In genomic region chr11:58765078-58765477, GRCh38 we compare ENCODE assay signal across 32 cellular contexts. TPM values are rescaled to one million over a fixed set of nuclear protein-coding genes. Genes with fewer than 3 reads are reported as not detected.
"Had no signal": no experiment of that assay in that cellular context is flagged by ENCODE, and none has a peak within 500 bp of the region (broad histone marks: within the 10 kb centered on the region; RNA-seq: fewer than 3 reads in every experiment).

No MANE protein-coding gene starts in this region.

- H3K27ac ChIP-seq: colonic mucosa, epithelial cell of prostate, esophagus squamous epithelium, gastrocnemius medialis, heart right ventricle, left ventricle myocardium inferior, lower lobe of right lung had no signal

- FAIRE-seq: endometrium, islet of Langerhans, keratinocyte had no signal

- H3K27me3 ChIP-seq: colonic mucosa, esophagus squamous epithelium, gastrocnemius medialis had no signal

- H3K4me3 Mint-ChIP-seq: dendritic cell treated with granulocyte-macrophage colony-stimulating factor and Interleukin-4, amounts not matched to agents 40 ng/mL and 50 ng/mL, for 4 days; effector memory CD8-positive, alpha-beta T cell; endodermal cell; mesothelial cell of epicardium had no signal

- DNase-seq: cerebellar nuclear complex; colonic mucosa; cortex of kidney; effector CD8-positive, alpha-beta T cell; effector memory CD8-positive, alpha-beta T cell; endodermal cell; erythroblast; esophagus squamous epithelium; foreskin fibroblast; foreskin melanocyte; gastrocnemius medialis; glutamatergic neuron; head of caudate nucleus; heart right ventricle; hippocampal formation; left cardiac atrium; left ventricle myocardium inferior; lower lobe of right lung; mesenchymal stem cell; mucosa of descending colon had no signal

- H3K36me3 ChIP-seq: colonic mucosa, esophagus squamous epithelium, gastrocnemius medialis, heart right ventricle, left ventricle myocardium inferior, lower lobe of right lung had no signal

- H3K27ac Mint-ChIP-seq: dendritic cell treated with granulocyte-macrophage colony-stimulating factor and Interleukin-4, amounts not matched to agents 40 ng/mL and 50 ng/mL, for 4 days; effector memory CD8-positive, alpha-beta T cell; endodermal cell; mesothelial cell of epicardium had no signal

- H3K9me3 Mint-ChIP-seq: dendritic cell treated with granulocyte-macrophage colony-stimulating factor and Interleukin-4, amounts not matched to agents 40 ng/mL and 50 ng/mL, for 4 days; effector memory CD8-positive, alpha-beta T cell had no signal

- H3K4me1 Mint-ChIP-seq: endodermal cell, mesothelial cell of epicardium had no signal

- H3K9me3 ChIP-seq: colonic mucosa, esophagus squamous epithelium, gastrocnemius medialis, heart right ventricle, left ventricle myocardium inferior, lower lobe of right lung, mucosa of descending colon had no signal

- H3K36me3 Mint-ChIP-seq: mesothelial cell of epicardium had no signal

- H3K4me1 ChIP-seq: colonic mucosa, gastrocnemius medialis, heart right ventricle, left ventricle myocardium inferior, lower lobe of right lung had no signal

- H3K4me3 ChIP-seq: colonic mucosa, esophagus squamous epithelium, gastrocnemius medialis, heart right ventricle, left ventricle myocardium inferior, lower lobe of right lung, mucosa of descending colon had no signal

- H3K27me3 Mint-ChIP-seq: dendritic cell treated with granulocyte-macrophage colony-stimulating factor and Interleukin-4, amounts not matched to agents 40 ng/mL and 50 ng/mL, for 4 days had no signal

- ATAC-seq: effector memory CD8-positive, alpha-beta T cell; esophagus mucosa; gastrocnemius medialis; heart right ventricle; lower lobe of right lung; mucosa of descending colon had no signal

RNA-seq across cellular contexts. Expression of gene GLYAT, which starts 33.3 kb away (rescaled TPM):
- total RNA-seq: chondrocyte, colonic mucosa, dermis microvascular lymphatic vessel endothelial cell, endodermal cell, esophagus mucosa, esophagus squamous epithelium, glomerular endothelial cell, kidney epithelial cell, left ventricle myocardium inferior, lower lobe of right lung, lung microvascular endothelial cell, mesothelial cell of epicardium, mucosa of descending colon had no signal
